21 cellular contexts compared by ENCODE assay signal in genomic region chr16:2308089-2308962, GRCh38. TPM values are rescaled to one million over a fixed set of nuclear protein-coding genes. Genes with fewer than 3 reads are reported as not detected.
A peak's percentile ranks its signal among the peaks of the same experiment; 100 is the strongest.
DNase-seq lines count a peak whose midpoint lies in the region; ATAC-seq and TF ChIP-seq lines count a peak whose summit lies in the region.
"Had no signal": no experiment of that assay in that cellular context is flagged by ENCODE, and none has a peak within 500 bp of the region (broad histone marks: within the 10 kb centered on the region; RNA-seq: fewer than 3 reads in every experiment).

No MANE protein-coding gene starts in this region.

- H2AFZ ChIP-seq in neuronal stem cell (ENCODE audit: low read length): no peak overlapping the region

- H2AK5ac ChIP-seq in neuronal stem cell (ENCODE audit: low read depth, low read length): no peak overlapping the region

- H2BK120ac ChIP-seq in neuronal stem cell (ENCODE audit: low read depth, low read length): no peak overlapping the region

- H2BK15ac ChIP-seq in neuronal stem cell (ENCODE audit: low read length): no peak overlapping the region

- no peaks in the 10 kb centered on the region for H3K27me3 ChIP-seq in neuronal stem cell (ENCODE audit: control insufficient read depth in 3 of 3, insufficient read depth in 3 of 3, low read depth in 1 of 3, low read length in 3 of 3)
- H3K27me3 ChIP-seq in upper lobe of right lung: no peaks in the 10 kb centered on the region
- H3K27me3 ChIP-seq: BLaER1, MG63 had no signal

- no peak overlapping the region for H4K91ac ChIP-seq in neuronal stem cell (ENCODE audit: low read depth, low read length, poor library complexity)

- H3K4me2 ChIP-seq in neuronal stem cell (ENCODE audit: insufficient read depth, low read length, poor library complexity, severe bottlenecking): no peak overlapping the region
- H3K4me2 ChIP-seq: BLaER1, SK-N-SH had no signal

- H3K27ac ChIP-seq in neuronal stem cell (replicated peaks; ENCODE audit: low read length): no peak overlapping the region
- no peak overlapping the region for H3K27ac ChIP-seq in upper lobe of right lung
- H3K27ac ChIP-seq: BLaER1 had no signal

- H3K18ac ChIP-seq in neuronal stem cell (ENCODE audit: low read length): peak overlapping the region; percentile 17

- no peaks in the 10 kb centered on the region for H3K27me3 Mint-ChIP-seq in T-helper 17 cell
- H3K27me3 Mint-ChIP-seq in T-helper 2 cell treated with Interferon-gamma antibody and Interleukin-4, amounts not matched to agents 5 μg/mL and 100 μg/mL, for 36 hours (ENCODE audit: low read depth): no peaks in the 10 kb centered on the region
- H3K27me3 Mint-ChIP-seq: CD4-positive, CD25-positive, alpha-beta regulatory T cell had no signal

- no CpG with 5 or more reads among the region's 30 CpGs for WGBS in neuronal stem cell (ENCODE audit: extremely low coverage in 2 of 2, insufficient read length in 2 of 2, insufficient replicate concordance in 1 of 2), 2 donors

- no peak overlapping the region for H3K4me3 ChIP-seq in neuronal stem cell (ENCODE audit: low read length in 2 of 2)
- no peak overlapping the region for H3K4me3 ChIP-seq in upper lobe of right lung
- H3K4me3 ChIP-seq: BLaER1, MG63 had no signal

- H3K4me1 ChIP-seq in neuronal stem cell (ENCODE audit: control insufficient read depth in 2 of 2, insufficient read depth in 1 of 2, low read depth in 1 of 2, low read length in 2 of 2): no peaks in the 10 kb centered on the region
- no peaks in the 10 kb centered on the region for H3K4me1 ChIP-seq in upper lobe of right lung
- H3K4me1 ChIP-seq: BLaER1 had no signal

- no peak for TF ChIP-seq CTCF in upper lobe of right lung (IDR thresholded peaks at IDR 0.05)

- DNase-seq in DMS79 treated with DMSO at 0.1 percent for 48 hours (lab: John Stamatoyannopoulos, UW) (peak; percentile 86), T-helper 17 cell (no peak), neuronal stem cell (ENCODE audit: low spot score) (no peak), upper lobe of right lung (no peak)
- no peak for DNase-seq in activated CD4-positive, CD25-positive, alpha-beta regulatory T cell (lab: John Stamatoyannopoulos, UW)
- DNase-seq in activated naive CD4-positive, alpha-beta T cell treated with anti-CD3 and anti-CD28 coated beads, Interleukin-2, amount 50 U/mL, for 16 hours: no peak
- no peak for DNase-seq in T-helper 2 cell treated with Interferon-gamma antibody and Interleukin-4, amounts not matched to agents 5 μg/mL and 100 μg/mL, for 36 hours (ENCODE audit: low spot score)
- DNase-seq: 8988T; ACHN; CD4-positive, CD25-positive, alpha-beta regulatory T cell; KG1; MG63; NCI-H1105 treated with DMSO at 0.1 percent for 48 hours; NCI-H146; NCI-H2081; NCI-H2171; NCI-H226; NCI-H510A treated with DMSO at 0.1 percent for 48 hours; NCI-H774; SK-N-SH had no signal

- no peak overlapping the region for H3K9ac ChIP-seq in neuronal stem cell (ENCODE audit: low read depth, low read length, poor library complexity)
- H3K9ac ChIP-seq: BLaER1, SK-N-SH had no signal

- H3K9me3 ChIP-seq in T-helper 17 cell (ENCODE audit: control insufficient read depth, low read length, poor library complexity, severe bottlenecking) (no peaks in the 10 kb centered on the region), neuronal stem cell (replicated peaks in 1 of 2; ENCODE audit: control insufficient read depth in 2 of 2, insufficient read depth in 1 of 2, low read depth in 1 of 2, low read length in 2 of 2) (peaks cover 0 to 2% of the 10 kb centered on the region in 2 donors), upper lobe of right lung (no peaks in the 10 kb centered on the region)
- H3K9me3 ChIP-seq: BLaER1, MG63, SK-N-SH had no signal

- no peaks in the 10 kb centered on the region for H3K36me3 Mint-ChIP-seq in T-helper 17 cell (ENCODE audit: low read depth)
- H3K36me3 Mint-ChIP-seq in T-helper 2 cell treated with Interferon-gamma antibody and Interleukin-4, amounts not matched to agents 5 μg/mL and 100 μg/mL, for 36 hours (ENCODE audit: low read depth): no peaks in the 10 kb centered on the region
- H3K36me3 Mint-ChIP-seq: CD4-positive, CD25-positive, alpha-beta regulatory T cell had no signal

- H3K4ac ChIP-seq in neuronal stem cell (ENCODE audit: low read length): no peak overlapping the region

- H2BK12ac ChIP-seq in neuronal stem cell (ENCODE audit: low read length): no peak overlapping the region

- no peak overlapping the region for H3K27ac Mint-ChIP-seq in T-helper 17 cell
- H3K27ac Mint-ChIP-seq in T-helper 2 cell treated with Interferon-gamma antibody and Interleukin-4, amounts not matched to agents 5 μg/mL and 100 μg/mL, for 36 hours: no peak overlapping the region

- H3K36me3 ChIP-seq in neuronal stem cell (replicated peaks in 1 of 2; ENCODE audit: control insufficient read depth in 2 of 2, insufficient read depth in 2 of 2, low read length in 2 of 2) (peaks cover 0 to 7% of the 10 kb centered on the region in 2 donors), upper lobe of right lung (peaks cover 38% of the 10 kb centered on the region)
- H3K36me3 ChIP-seq: MG63 had no signal

- H3K14ac ChIP-seq in neuronal stem cell (ENCODE audit: low read length): peak overlapping the region; percentile 38

- ATAC-seq in T-helper 17 cell (no peak), upper lobe of right lung (peak; percentile 44)

- H2BK5ac ChIP-seq in neuronal stem cell (ENCODE audit: low read length): no peak overlapping the region

- H3K4me3 Mint-ChIP-seq in T-helper 17 cell: peak overlapping the region; percentile 31
- H3K4me3 Mint-ChIP-seq in T-helper 2 cell treated with Interferon-gamma antibody and Interleukin-4, amounts not matched to agents 5 μg/mL and 100 μg/mL, for 36 hours: no peak overlapping the region
- H3K4me3 Mint-ChIP-seq: CD4-positive, CD25-positive, alpha-beta regulatory T cell had no signal

- H3K4me1 Mint-ChIP-seq in T-helper 17 cell: no peaks in the 10 kb centered on the region
- no peaks in the 10 kb centered on the region for H3K4me1 Mint-ChIP-seq in T-helper 2 cell treated with Interferon-gamma antibody and Interleukin-4, amounts not matched to agents 5 μg/mL and 100 μg/mL, for 36 hours (ENCODE audit: low read depth)
- H3K4me1 Mint-ChIP-seq: CD4-positive, CD25-positive, alpha-beta regulatory T cell had no signal

- H4K8ac ChIP-seq in neuronal stem cell (ENCODE audit: low read depth, low read length): no peak overlapping the region

- H3K9me3 Mint-ChIP-seq in T-helper 2 cell treated with Interferon-gamma antibody and Interleukin-4, amounts not matched to agents 5 μg/mL and 100 μg/mL, for 36 hours: no peaks in the 10 kb centered on the region
- H3K9me3 Mint-ChIP-seq: CD4-positive, CD25-positive, alpha-beta regulatory T cell had no signal

- intact Hi-C loops in upper lobe of right lung (cut with DNase I): no loop called here

- H3K23ac ChIP-seq in neuronal stem cell (ENCODE audit: low read depth, low read length, poor library complexity): peak overlapping the region; percentile 55

- no peaks in the 10 kb centered on the region for H3K79me1 ChIP-seq in neuronal stem cell (ENCODE audit: low read depth, low read length)

RNA-seq across cellular contexts. Expression of gene ABCA3, which starts 32.2 kb away (rescaled TPM):
- total RNA-seq in T-helper 17 cell (10 to 100 TPM in 1 of 2 donors, 1 to 10 TPM in 1; 8.3 to 10.5 TPM), upper lobe of right lung (598 TPM)
- 10.2 TPM for polyA plus RNA-seq in neuronal stem cell (2013, experiment 1 of 2)
- polyA plus RNA-seq in neuronal stem cell (2013, experiment 2 of 2): 10.1 TPM

RNA-seq across cellular contexts. Expression of gene RNPS1, which starts 40.4 kb away (rescaled TPM):
- 100 to 1,000 TPM; 204 to 224 TPM for total RNA-seq in T-helper 17 cell
- 350 TPM for polyA plus RNA-seq in neuronal stem cell (2013, experiment 1 of 2)
- 344 TPM for polyA plus RNA-seq in neuronal stem cell (2013, experiment 2 of 2)
- total RNA-seq in upper lobe of right lung: 116 TPM

RNA-seq across cellular contexts. Expression of gene ECI1, which starts 56.9 kb away (rescaled TPM):
- 10 to 100 TPM; 15.2 TPM for total RNA-seq in T-helper 17 cell
- 58.4 TPM for polyA plus RNA-seq in neuronal stem cell (2013, experiment 1 of 2)
- polyA plus RNA-seq in neuronal stem cell (2013, experiment 2 of 2): 57.0 TPM
- 46.2 TPM for total RNA-seq in upper lobe of right lung

Comparison
In these comparisons a context has a peak if more than half of its experiments do, and no peak if none do; other contexts are left out.
1. RNA of gene ABCA3, which starts 32.2 kb away (total RNA-seq): 598 TPM in upper lobe of right lung (single experiment); 8.3 to 10.5 TPM in T-helper 17 cell; every median in the first group is over 10 times any median in the second.